Comparison of ENCODE assay signal across 22 cellular contexts in the genomic region with DNA sequence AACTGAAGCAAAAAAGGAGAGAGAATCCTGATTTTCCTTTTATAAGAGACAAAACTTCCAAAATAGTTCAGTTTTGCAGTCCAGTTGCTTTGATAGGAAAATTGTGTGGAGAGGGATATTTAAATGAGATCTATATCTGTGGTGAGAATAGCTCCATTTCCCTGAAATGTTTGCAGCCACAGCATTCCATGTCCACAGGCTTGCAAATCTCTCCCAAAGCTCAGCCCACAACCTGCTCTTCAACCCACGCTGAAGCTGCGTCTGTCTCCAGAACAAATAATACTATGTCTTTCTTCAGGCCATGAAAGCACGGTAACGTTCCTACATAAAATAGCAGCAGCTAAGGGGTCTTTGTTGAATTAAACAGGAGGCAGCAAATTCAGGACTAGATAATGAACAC. TPM values are rescaled to one million over a fixed set of nuclear protein-coding genes. Genes with fewer than 3 reads are reported as not detected.
DNase-seq lines count a peak whose midpoint lies in the region; ATAC-seq and TF ChIP-seq lines count a peak whose summit lies in the region.
"Had no signal": no experiment of that assay in that cellular context is flagged by ENCODE, and none has a peak within 500 bp of the region (broad histone marks: within the 10 kb centered on the region; RNA-seq: fewer than 3 reads in every experiment).

No MANE protein-coding gene starts in this region.

- CTCF ChIA-PET in activated naive CD4-positive, alpha-beta T cell treated with anti-CD3 and anti-CD28 coated beads for 36 hours (lab: Charles Lee), result no interaction called here

- peak overlapping the region; percentile 75 for H3K27ac ChIP-seq in suprapubic skin
- H3K27ac ChIP-seq: lower lobe of right lung, prostate gland, SK-N-MC had no signal

- H3K27me3 Mint-ChIP-seq in effector memory CD8-positive, alpha-beta T cell, result peaks cover 0 to 72% of the 10 kb centered on the region in 2 donors
- peaks cover 3% of the 10 kb centered on the region for H3K27me3 Mint-ChIP-seq in activated naive CD4-positive, alpha-beta T cell treated with anti-CD3 and anti-CD28 coated beads for 36 hours (ENCODE audit: low read depth)

- H3K9me3 Mint-ChIP-seq in effector memory CD8-positive, alpha-beta T cell, result no peaks in the 10 kb centered on the region
- no peaks in the 10 kb centered on the region for H3K9me3 Mint-ChIP-seq in activated naive CD4-positive, alpha-beta T cell treated with anti-CD3 and anti-CD28 coated beads for 36 hours
- H3K9me3 Mint-ChIP-seq: activated CD4-positive, alpha-beta memory T cell treated with anti-CD3 and anti-CD28 coated beads, Interleukin-2, amount 10 ng/mL, durations not matched to agents 7 days and 5 days; brain; naive thymus-derived CD8-positive, alpha-beta T cell; type B pancreatic cell had no signal

- no peak for TF ChIP-seq CTCF in suprapubic skin (IDR thresholded peaks at IDR 0.05)

- DNase-seq in NCI-H526 treated with DMSO at 0.1 percent for 48 hours (lab: John Stamatoyannopoulos, UW) (peak; percentile 84), myocyte (ENCODE audit: low read depth) (peak; percentile 32), suprapubic skin (ENCODE audit: low spot score in 2 of 2) (no peak), NCI-H146 treated with DMSO at 0.1 percent for 48 hours (lab: John Stamatoyannopoulos, UW; ENCODE audit: unreplicated experiment) (no peak), kidney glomerular epithelial cell (lab: John Stamatoyannopoulos, UW) (no peak)
- no peak for DNase-seq in effector memory CD8-positive, alpha-beta T cell
- DNase-seq in activated naive CD4-positive, alpha-beta T cell treated with anti-CD3 and anti-CD28 coated beads for 36 hours, result no peak
- DNase-seq: activated CD4-positive, alpha-beta memory T cell treated with anti-CD3 and anti-CD28 coated beads, Interleukin-2, amount 10 ng/mL, durations not matched to agents 7 days and 5 days; activated naive CD4-positive, alpha-beta T cell treated with anti-CD3 and anti-CD28 coated beads, Interleukin-2, amount 50 U/mL, for 16 hours; activated T-cell treated with anti-CD3 and anti-CD28 coated beads, Interleukin-2, amount 50 U/mL, for 1 hour; COR-L47; DND-41; lower lobe of right lung; naive thymus-derived CD8-positive, alpha-beta T cell; NCI-H1436; Peyer's patch had no signal

- no peaks in the 10 kb centered on the region for H3K36me3 Mint-ChIP-seq in effector memory CD8-positive, alpha-beta T cell (ENCODE audit: insufficient read depth)
- H3K36me3 Mint-ChIP-seq in activated naive CD4-positive, alpha-beta T cell treated with anti-CD3 and anti-CD28 coated beads for 36 hours (ENCODE audit: low read depth), result no peaks in the 10 kb centered on the region
- H3K36me3 Mint-ChIP-seq: brain; naive thymus-derived CD8-positive, alpha-beta T cell; type B pancreatic cell had no signal

- H3K4me1 ChIP-seq in suprapubic skin, result peaks cover 93% of the 10 kb centered on the region

- no peak overlapping the region for H3K4me3 ChIP-seq in suprapubic skin
- H3K4me3 ChIP-seq: Peyer's patch, prostate gland, SK-N-MC had no signal

- H3K9me3 ChIP-seq in suprapubic skin, result no peaks in the 10 kb centered on the region
- H3K9me3 ChIP-seq: lower lobe of right lung, Peyer's patch, prostate gland had no signal

- H3K4me3 Mint-ChIP-seq in effector memory CD8-positive, alpha-beta T cell, result peak overlapping the region in 1 of 2 donors; percentile 67
- H3K4me3 Mint-ChIP-seq in activated naive CD4-positive, alpha-beta T cell treated with anti-CD3 and anti-CD28 coated beads for 36 hours, result no peak overlapping the region
- H3K4me3 Mint-ChIP-seq: activated CD4-positive, alpha-beta memory T cell treated with anti-CD3 and anti-CD28 coated beads, Interleukin-2, amount 10 ng/mL, durations not matched to agents 7 days and 5 days; type B pancreatic cell had no signal

- H3K27ac Mint-ChIP-seq in effector memory CD8-positive, alpha-beta T cell, result peak overlapping the region; percentile 88 to 94
- H3K27ac Mint-ChIP-seq in activated naive CD4-positive, alpha-beta T cell treated with anti-CD3 and anti-CD28 coated beads for 36 hours, result no peak overlapping the region
- H3K27ac Mint-ChIP-seq: activated CD4-positive, alpha-beta memory T cell treated with anti-CD3 and anti-CD28 coated beads, Interleukin-2, amount 10 ng/mL, durations not matched to agents 7 days and 5 days; naive thymus-derived CD8-positive, alpha-beta T cell; type B pancreatic cell had no signal

- no peaks in the 10 kb centered on the region for H3K27me3 ChIP-seq in suprapubic skin
- H3K27me3 ChIP-seq: Peyer's patch had no signal

- TF ChIP-seq EP300 in suprapubic skin (IDR thresholded peaks at IDR 0.05), result no peak

- no peak for ATAC-seq in effector memory CD8-positive, alpha-beta T cell (replicated peaks)
- ATAC-seq in HG03097 (IDR thresholded peaks at IDR 0.05; ENCODE audit: low FRiP score, unreplicated experiment), result no peak
- ATAC-seq: HCT116; lower lobe of right lung; naive thymus-derived CD8-positive, alpha-beta T cell had no signal

- WGBS in suprapubic skin, result 76% methylated on average over 4 of the region's 4 CpGs

- peaks cover 9 to 22% of the 10 kb centered on the region in 2 donors for H3K4me1 Mint-ChIP-seq in effector memory CD8-positive, alpha-beta T cell (ENCODE audit: low read depth in 2 of 2)
- H3K4me1 Mint-ChIP-seq in activated naive CD4-positive, alpha-beta T cell treated with anti-CD3 and anti-CD28 coated beads for 36 hours (ENCODE audit: low read depth), result peaks cover 3% of the 10 kb centered on the region
- H3K4me1 Mint-ChIP-seq: activated CD4-positive, alpha-beta memory T cell treated with anti-CD3 and anti-CD28 coated beads, Interleukin-2, amount 10 ng/mL, durations not matched to agents 7 days and 5 days had no signal

- H3K36me3 ChIP-seq in suprapubic skin, result no peaks in the 10 kb centered on the region
- H3K36me3 ChIP-seq: lower lobe of right lung, Peyer's patch, prostate gland had no signal

- intact Hi-C loops in activated naive CD4-positive, alpha-beta T cell treated with anti-CD3 and anti-CD28 coated beads for 36 hours (cut with micrococcal nuclease), result no loop called here

- TF ChIP-seq POLR2A in suprapubic skin (IDR thresholded peaks at IDR 0.05), result no peak

RNA-seq across cellular contexts. Expression of gene TMEM17, which starts 31.8 kb away (rescaled TPM):
- total RNA-seq in myocyte, result 1.6 and 2.5 TPM in 2 replicates
- polyA plus RNA-seq in myocyte (2012), result 3.5 TPM
- total RNA-seq in suprapubic skin, result 1 to 10 TPM; 1.1 to 6.1 (median 2.0) TPM
- total RNA-seq in activated naive CD4-positive, alpha-beta T cell treated with anti-CD3 and anti-CD28 coated beads for 36 hours, result under 1 TPM in 1 of 2 experiments, not detected in 1; 0.21 TPM
- total RNA-seq: naive thymus-derived CD8-positive, alpha-beta T cell had no signal
- polyA plus RNA-seq: naive thymus-derived CD8-positive, alpha-beta T cell had no signal

Comparison
In these comparisons a context has a peak if more than half of its experiments do, and no peak if none do; other contexts are left out.
1. DNase-seq: peak in NCI-H526 treated with DMSO at 0.1 percent for 48 hours (single experiment) and myocyte (single experiment); none in effector memory CD8-positive, alpha-beta T cell (0 of 3), suprapubic skin (0 of 2), NCI-H146 treated with DMSO at 0.1 percent for 48 hours (single experiment), kidney glomerular epithelial cell (single experiment) and activated naive CD4-positive, alpha-beta T cell treated with anti-CD3 and anti-CD28 coated beads for 36 hours (single experiment).